1 cellular context compared by ENCODE assay signal in genomic region chr2:171409436-171409971, GRCh38.
TF ChIP-seq lines count a peak whose summit lies in the region.

No MANE protein-coding gene starts in this region.

TF ChIP-seq in HepG2, 621 proteins besides CTCF, POLR2A, EP300 and RAD21 (continued from another document):
- TF ChIP-seq ARID4A (CRISPR knock-in tag; IDR thresholded peaks at IDR 0.05; ENCODE audit: borderline replicate concordance) (no peak), MAF1 (CRISPR knock-in tag; IDR thresholded peaks at IDR 0.05; ENCODE audit: borderline replicate concordance) (no peak), ZNF605 (CRISPR knock-in tag; IDR thresholded peaks at IDR 0.05) (no peak), KDM3A (CRISPR knock-in tag; IDR thresholded peaks at IDR 0.05; ENCODE audit: low read depth) (no peak), SCMH1 (CRISPR knock-in tag; IDR thresholded peaks at IDR 0.05; ENCODE audit: borderline replicate concordance) (no peak)
